Comparison of ENCODE assay signal across 1 cellular context in the genomic region with DNA sequence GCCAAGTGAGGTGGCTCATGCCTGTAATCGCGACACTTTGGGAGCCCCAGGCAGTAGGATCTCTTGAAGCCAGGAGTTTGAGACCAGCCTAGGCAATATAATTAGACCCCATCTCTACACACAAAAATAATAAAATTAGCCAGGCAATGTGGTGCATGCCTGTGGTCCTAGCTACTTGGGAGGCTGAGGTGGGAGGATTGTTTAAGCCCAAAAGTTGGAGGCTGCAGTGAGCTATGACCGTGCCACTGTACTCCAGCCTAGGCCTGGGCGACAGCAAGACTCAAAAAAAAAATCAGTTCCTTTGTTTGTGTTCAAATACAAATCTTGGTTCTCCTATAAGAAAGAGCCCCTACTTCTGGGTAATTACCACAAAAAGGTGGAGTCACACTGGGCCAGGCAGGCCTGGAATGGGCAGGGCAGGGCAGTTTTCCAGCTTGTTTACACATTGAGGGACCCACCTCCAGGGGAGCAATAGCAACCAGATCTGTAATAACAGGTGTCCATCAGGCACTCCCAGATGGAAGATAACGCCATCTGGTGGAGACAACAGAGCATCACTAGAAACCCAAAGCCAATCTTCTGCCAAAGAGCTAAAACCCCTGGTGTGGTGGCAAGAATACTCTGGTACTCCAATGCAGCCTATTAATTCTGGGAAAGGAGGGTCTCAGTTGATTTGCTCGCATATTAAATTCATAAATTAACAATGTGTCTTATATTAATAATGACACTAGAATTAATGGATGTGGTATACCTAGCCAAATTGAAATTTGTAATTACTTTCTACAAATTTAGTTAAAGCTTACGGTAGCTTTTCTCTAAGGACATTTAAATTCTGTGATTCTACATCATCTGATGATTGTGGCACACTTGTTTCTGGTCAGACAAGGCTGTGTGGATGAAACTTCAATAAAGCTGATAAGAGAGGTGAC.
TF ChIP-seq lines count a peak whose summit lies in the region.

No MANE protein-coding gene starts in this region.

TF ChIP-seq in K562, 482 proteins besides CTCF, POLR2A, EP300 and RAD21 (continued from another document and continues in another):
- TF ChIP-seq, protein P1, sequence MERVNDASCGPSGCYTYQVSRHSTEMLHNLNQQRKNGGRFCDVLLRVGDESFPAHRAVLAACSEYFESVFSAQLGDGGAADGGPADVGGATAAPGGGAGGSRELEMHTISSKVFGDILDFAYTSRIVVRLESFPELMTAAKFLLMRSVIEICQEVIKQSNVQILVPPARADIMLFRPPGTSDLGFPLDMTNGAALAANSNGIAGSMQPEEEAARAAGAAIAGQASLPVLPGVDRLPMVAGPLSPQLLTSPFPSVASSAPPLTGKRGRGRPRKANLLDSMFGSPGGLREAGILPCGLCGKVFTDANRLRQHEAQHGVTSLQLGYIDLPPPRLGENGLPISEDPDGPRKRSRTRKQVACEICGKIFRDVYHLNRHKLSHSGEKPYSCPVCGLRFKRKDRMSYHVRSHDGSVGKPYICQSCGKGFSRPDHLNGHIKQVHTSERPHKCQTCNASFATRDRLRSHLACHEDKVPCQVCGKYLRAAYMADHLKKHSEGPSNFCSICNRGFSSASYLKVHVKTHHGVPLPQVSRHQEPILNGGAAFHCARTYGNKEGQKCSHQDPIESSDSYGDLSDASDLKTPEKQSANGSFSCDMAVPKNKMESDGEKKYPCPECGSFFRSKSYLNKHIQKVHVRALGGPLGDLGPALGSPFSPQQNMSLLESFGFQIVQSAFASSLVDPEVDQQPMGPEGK (CRISPR knock-in tag; IDR thresholded peaks at IDR 0.05; ENCODE audit: borderline replicate concordance) = no peak
- TF ChIP-seq, protein P2, sequence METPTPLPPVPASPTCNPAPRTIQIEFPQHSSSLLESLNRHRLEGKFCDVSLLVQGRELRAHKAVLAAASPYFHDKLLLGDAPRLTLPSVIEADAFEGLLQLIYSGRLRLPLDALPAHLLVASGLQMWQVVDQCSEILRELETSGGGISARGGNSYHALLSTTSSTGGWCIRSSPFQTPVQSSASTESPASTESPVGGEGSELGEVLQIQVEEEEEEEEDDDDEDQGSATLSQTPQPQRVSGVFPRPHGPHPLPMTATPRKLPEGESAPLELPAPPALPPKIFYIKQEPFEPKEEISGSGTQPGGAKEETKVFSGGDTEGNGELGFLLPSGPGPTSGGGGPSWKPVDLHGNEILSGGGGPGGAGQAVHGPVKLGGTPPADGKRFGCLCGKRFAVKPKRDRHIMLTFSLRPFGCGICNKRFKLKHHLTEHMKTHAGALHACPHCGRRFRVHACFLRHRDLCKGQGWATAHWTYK (CRISPR knock-in tag; IDR thresholded peaks at IDR 0.05) = no peak
- TF ChIP-seq NFE2L1 (tag; IDR thresholded peaks at IDR 0.05; ENCODE audit: borderline replicate concordance, low read depth) (no peak), ZNF239 (CRISPR knock-in tag; IDR thresholded peaks at IDR 0.05) (no peak), SRF (CRISPR knock-in tag; IDR thresholded peaks at IDR 0.05) (0 out of 4 replicates have a peak, but pooled peaks of 1 of the 2 experiments have one; percentile 33), MAZ (CRISPR knock-in tag; conservative IDR thresholded peaks at IDR 0.05 in 1 of 2, IDR thresholded peaks at IDR 0.05 in 1 of 2) (0 out of 4 replicates have a peak, but pooled peaks of 1 of the 2 experiments have one; percentile 28), ZNF253 (CRISPR knock-in tag; conservative IDR thresholded peaks at IDR 0.05) (no peak), ZNF140 (CRISPR knock-in tag; IDR thresholded peaks at IDR 0.05) (no peak), KLF16 (IDR thresholded peaks at IDR 0.05) (0 out of 2 replicates have a peak, but pooled peaks have one; percentile 56), POLR2B (IDR thresholded peaks at IDR 0.05; ENCODE audit: low read depth, partially characterized antibody) (no peak), NR1H2 (CRISPR knock-in tag; IDR thresholded peaks at IDR 0.05) (no peak), BCOR (IDR thresholded peaks at IDR 0.05) (no peak), ZNF324 (CRISPR knock-in tag; IDR thresholded peaks at IDR 0.05) (no peak), RFX1 (IDR thresholded peaks at IDR 0.05) (no peak; the same call in 1 of the 2 replicates), ZNF699 (CRISPR knock-in tag; IDR thresholded peaks at IDR 0.05; ENCODE audit: insufficient replicate concordance) (no peak), BDP1 (IDR thresholded peaks at IDR 0.05; ENCODE audit: insufficient read depth, insufficient read length) (no peak), ETV6 (IDR thresholded peaks at IDR 0.05; ENCODE audit: borderline replicate concordance in 1 of 2, low read depth in 2 of 2, low read length in 1 of 2) (no peak), ETV6 (CRISPR knock-in tag; IDR thresholded peaks at IDR 0.05; ENCODE audit: borderline replicate concordance) (no peak), ZSCAN29 (IDR thresholded peaks at IDR 0.05) (no peak), NCOA4 (IDR thresholded peaks at IDR 0.05; ENCODE audit: partially characterized antibody) (no peak), NCOA6 (IDR thresholded peaks at IDR 0.05) (no peak)
- TF ChIP-seq, protein P3, sequence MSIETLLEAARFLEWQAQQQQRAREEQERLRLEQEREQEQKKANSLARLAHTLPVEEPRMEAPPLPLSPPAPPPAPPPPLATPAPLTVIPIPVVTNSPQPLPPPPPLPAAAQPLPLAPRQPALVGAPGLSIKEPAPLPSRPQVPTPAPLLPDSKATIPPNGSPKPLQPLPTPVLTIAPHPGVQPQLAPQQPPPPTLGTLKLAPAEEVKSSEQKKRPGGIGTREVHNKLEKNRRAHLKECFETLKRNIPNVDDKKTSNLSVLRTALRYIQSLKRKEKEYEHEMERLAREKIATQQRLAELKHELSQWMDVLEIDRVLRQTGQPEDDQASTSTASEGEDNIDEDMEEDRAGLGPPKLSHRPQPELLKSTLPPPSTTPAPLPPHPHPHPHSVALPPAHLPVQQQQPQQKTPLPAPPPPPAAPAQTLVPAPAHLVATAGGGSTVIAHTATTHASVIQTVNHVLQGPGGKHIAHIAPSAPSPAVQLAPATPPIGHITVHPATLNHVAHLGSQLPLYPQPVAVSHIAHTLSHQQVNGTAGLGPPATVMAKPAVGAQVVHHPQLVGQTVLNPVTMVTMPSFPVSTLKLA (conservative IDR thresholded peaks at IDR 0.05) = peak in 1 of 2 experiments; percentile 35; a peak in 1 of 4 replicates
- TF ChIP-seq, protein P4, sequence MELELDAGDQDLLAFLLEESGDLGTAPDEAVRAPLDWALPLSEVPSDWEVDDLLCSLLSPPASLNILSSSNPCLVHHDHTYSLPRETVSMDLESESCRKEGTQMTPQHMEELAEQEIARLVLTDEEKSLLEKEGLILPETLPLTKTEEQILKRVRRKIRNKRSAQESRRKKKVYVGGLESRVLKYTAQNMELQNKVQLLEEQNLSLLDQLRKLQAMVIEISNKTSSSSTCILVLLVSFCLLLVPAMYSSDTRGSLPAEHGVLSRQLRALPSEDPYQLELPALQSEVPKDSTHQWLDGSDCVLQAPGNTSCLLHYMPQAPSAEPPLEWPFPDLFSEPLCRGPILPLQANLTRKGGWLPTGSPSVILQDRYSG (tag; conservative IDR thresholded peaks at IDR 0.05; ENCODE audit: low read depth) = no peak
- TF ChIP-seq, protein P5, sequence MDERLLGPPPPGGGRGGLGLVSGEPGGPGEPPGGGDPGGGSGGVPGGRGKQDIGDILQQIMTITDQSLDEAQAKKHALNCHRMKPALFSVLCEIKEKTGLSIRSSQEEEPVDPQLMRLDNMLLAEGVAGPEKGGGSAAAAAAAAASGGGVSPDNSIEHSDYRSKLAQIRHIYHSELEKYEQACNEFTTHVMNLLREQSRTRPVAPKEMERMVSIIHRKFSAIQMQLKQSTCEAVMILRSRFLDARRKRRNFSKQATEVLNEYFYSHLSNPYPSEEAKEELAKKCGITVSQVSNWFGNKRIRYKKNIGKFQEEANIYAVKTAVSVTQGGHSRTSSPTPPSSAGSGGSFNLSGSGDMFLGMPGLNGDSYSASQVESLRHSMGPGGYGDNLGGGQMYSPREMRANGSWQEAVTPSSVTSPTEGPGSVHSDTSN (CRISPR knock-in tag; IDR thresholded peaks at IDR 0.05; ENCODE audit: low read depth) = peak; percentile 30; the same call in 1 of the 2 replicates
- TF ChIP-seq, protein P5 (tag; conservative IDR thresholded peaks at IDR 0.05; ENCODE audit: low read depth) = peak; percentile 79
- TF ChIP-seq, protein P6, sequence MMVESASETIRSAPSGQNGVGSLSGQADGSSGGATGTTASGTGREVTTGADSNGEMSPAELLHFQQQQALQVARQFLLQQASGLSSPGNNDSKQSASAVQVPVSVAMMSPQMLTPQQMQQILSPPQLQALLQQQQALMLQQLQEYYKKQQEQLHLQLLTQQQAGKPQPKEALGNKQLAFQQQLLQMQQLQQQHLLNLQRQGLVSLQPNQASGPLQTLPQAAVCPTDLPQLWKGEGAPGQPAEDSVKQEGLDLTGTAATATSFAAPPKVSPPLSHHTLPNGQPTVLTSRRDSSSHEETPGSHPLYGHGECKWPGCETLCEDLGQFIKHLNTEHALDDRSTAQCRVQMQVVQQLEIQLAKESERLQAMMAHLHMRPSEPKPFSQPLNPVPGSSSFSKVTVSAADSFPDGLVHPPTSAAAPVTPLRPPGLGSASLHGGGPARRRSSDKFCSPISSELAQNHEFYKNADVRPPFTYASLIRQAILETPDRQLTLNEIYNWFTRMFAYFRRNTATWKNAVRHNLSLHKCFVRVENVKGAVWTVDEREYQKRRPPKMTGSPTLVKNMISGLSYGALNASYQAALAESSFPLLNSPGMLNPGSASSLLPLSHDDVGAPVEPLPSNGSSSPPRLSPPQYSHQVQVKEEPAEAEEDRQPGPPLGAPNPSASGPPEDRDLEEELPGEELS (CRISPR knock-in tag; IDR thresholded peaks at IDR 0.05; ENCODE audit: borderline replicate concordance) = no peak
- TF ChIP-seq, protein P7, sequence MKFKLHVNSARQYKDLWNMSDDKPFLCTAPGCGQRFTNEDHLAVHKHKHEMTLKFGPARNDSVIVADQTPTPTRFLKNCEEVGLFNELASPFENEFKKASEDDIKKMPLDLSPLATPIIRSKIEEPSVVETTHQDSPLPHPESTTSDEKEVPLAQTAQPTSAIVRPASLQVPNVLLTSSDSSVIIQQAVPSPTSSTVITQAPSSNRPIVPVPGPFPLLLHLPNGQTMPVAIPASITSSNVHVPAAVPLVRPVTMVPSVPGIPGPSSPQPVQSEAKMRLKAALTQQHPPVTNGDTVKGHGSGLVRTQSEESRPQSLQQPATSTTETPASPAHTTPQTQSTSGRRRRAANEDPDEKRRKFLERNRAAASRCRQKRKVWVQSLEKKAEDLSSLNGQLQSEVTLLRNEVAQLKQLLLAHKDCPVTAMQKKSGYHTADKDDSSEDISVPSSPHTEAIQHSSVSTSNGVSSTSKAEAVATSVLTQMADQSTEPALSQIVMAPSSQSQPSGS (CRISPR knock-in tag; IDR thresholded peaks at IDR 0.05) = no peak
- TF ChIP-seq, protein P8, sequence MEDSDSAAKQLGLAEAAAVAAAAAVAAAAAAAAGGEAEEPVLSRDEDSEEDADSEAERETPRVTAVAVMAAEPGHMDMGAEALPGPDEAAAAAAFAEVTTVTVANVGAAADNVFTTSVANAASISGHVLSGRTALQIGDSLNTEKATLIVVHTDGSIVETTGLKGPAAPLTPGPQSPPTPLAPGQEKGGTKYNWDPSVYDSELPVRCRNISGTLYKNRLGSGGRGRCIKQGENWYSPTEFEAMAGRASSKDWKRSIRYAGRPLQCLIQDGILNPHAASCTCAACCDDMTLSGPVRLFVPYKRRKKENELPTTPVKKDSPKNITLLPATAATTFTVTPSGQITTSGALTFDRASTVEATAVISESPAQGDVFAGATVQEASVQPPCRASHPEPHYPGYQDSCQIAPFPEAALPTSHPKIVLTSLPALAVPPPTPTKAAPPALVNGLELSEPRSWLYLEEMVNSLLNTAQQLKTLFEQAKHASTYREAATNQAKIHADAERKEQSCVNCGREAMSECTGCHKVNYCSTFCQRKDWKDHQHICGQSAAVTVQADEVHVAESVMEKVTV (CRISPR knock-in tag; IDR thresholded peaks at IDR 0.05) = peak; percentile 44
- TF ChIP-seq, protein P9, sequence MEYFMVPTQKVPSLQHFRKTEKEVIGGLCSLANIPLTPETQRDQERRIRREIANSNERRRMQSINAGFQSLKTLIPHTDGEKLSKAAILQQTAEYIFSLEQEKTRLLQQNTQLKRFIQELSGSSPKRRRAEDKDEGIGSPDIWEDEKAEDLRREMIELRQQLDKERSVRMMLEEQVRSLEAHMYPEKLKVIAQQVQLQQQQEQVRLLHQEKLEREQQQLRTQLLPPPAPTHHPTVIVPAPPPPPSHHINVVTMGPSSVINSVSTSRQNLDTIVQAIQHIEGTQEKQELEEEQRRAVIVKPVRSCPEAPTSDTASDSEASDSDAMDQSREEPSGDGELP (CRISPR knock-in tag; IDR thresholded peaks at IDR 0.05; ENCODE audit: borderline replicate concordance) = peak; percentile 80
- TF ChIP-seq, protein P10, sequence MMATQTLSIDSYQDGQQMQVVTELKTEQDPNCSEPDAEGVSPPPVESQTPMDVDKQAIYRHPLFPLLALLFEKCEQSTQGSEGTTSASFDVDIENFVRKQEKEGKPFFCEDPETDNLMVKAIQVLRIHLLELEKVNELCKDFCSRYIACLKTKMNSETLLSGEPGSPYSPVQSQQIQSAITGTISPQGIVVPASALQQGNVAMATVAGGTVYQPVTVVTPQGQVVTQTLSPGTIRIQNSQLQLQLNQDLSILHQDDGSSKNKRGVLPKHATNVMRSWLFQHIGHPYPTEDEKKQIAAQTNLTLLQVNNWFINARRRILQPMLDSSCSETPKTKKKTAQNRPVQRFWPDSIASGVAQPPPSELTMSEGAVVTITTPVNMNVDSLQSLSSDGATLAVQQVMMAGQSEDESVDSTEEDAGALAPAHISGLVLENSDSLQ (IDR thresholded peaks at IDR 0.05) = peak; percentile 90
- TF ChIP-seq, protein P11, sequence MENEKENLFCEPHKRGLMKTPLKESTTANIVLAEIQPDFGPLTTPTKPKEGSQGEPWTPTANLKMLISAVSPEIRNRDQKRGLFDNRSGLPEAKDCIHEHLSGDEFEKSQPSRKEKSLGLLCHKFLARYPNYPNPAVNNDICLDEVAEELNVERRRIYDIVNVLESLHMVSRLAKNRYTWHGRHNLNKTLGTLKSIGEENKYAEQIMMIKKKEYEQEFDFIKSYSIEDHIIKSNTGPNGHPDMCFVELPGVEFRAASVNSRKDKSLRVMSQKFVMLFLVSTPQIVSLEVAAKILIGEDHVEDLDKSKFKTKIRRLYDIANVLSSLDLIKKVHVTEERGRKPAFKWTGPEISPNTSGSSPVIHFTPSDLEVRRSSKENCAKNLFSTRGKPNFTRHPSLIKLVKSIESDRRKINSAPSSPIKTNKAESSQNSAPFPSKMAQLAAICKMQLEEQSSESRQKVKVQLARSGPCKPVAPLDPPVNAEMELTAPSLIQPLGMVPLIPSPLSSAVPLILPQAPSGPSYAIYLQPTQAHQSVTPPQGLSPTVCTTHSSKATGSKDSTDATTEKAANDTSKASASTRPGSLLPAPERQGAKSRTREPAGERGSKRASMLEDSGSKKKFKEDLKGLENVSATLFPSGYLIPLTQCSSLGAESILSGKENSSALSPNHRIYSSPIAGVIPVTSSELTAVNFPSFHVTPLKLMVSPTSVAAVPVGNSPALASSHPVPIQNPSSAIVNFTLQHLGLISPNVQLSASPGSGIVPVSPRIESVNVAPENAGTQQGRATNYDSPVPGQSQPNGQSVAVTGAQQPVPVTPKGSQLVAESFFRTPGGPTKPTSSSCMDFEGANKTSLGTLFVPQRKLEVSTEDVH (IDR thresholded peaks at IDR 0.05; ENCODE audit: low read depth, partially characterized antibody) = peak; percentile 52
